In genomic region chr15:51322622-51323296, GRCh38 we compare ENCODE assay signal across 19 cellular contexts. TPM values are rescaled to one million over a fixed set of nuclear protein-coding genes. Genes with fewer than 3 reads are reported as not detected.
A peak's percentile ranks its signal among the peaks of the same experiment; 100 is the strongest.
DNase-seq lines count a peak whose midpoint lies in the region; ATAC-seq, FAIRE-seq and TF ChIP-seq lines count a peak whose summit lies in the region.
"Had no signal": no experiment of that assay in that cellular context is flagged by ENCODE, and none has a peak within 500 bp of the region (broad histone marks: within the 10 kb centered on the region; RNA-seq: fewer than 3 reads in every experiment).

No MANE protein-coding gene starts in this region.

- H3K4me2 ChIP-seq in HepG2 (ENCODE audit: low read depth, low read length) = no peak overlapping the region

- no peaks in the 10 kb centered on the region for H3K36me3 Mint-ChIP-seq in T-cell

- no peaks in the 10 kb centered on the region for H3K9me3 Mint-ChIP-seq in T-cell
- H3K9me3 Mint-ChIP-seq: endodermal cell, IgD-negative memory B cell, nephron progenitor cell had no signal

- no peak overlapping the region for H3K27ac ChIP-seq in right lobe of liver
- no peak overlapping the region for H3K27ac ChIP-seq in HepG2 (ENCODE audit: extremely low read length, insufficient read depth, low read length)
- peak overlapping the region; percentile 68 for H3K27ac ChIP-seq in neutrophil
- H3K27ac ChIP-seq in aorta (ENCODE audit: low read depth in 1 of 2, low read length in 2 of 2) = no peak overlapping the region

- H3K27ac Mint-ChIP-seq in T-cell = no peak overlapping the region
- H3K27ac Mint-ChIP-seq: activated CD8-positive, alpha-beta T cell treated with anti-CD3 and anti-CD28 coated beads, Interleukin-2, amount 10 ng/mL, durations not matched to agents 7 days and 5 days; endodermal cell; nephron progenitor cell had no signal

- peaks cover 10 to 14% of the 10 kb centered on the region in 2 donors for H3K27me3 Mint-ChIP-seq in T-cell

- no peak for TF ChIP-seq RAD21 in HepG2 (CRISPR knock-in tag; IDR thresholded peaks at IDR 0.05)

- no peaks in the 10 kb centered on the region for H4K20me1 ChIP-seq in HepG2 (ENCODE audit: insufficient read depth, low read length)

- POLR2A ChIA-PET in HepG2 (lab: Yijun Ruan, JAX) = no interaction called here
- POLR2A ChIA-PET in T-cell (lab: Charles Lee) = no interaction called here

- H3K4me3 Mint-ChIP-seq in T-cell = no peak overlapping the region
- H3K4me3 Mint-ChIP-seq: activated CD8-positive, alpha-beta T cell treated with anti-CD3 and anti-CD28 coated beads, Interleukin-2, amount 10 ng/mL, durations not matched to agents 7 days and 5 days; endodermal cell; IgD-negative memory B cell; nephron progenitor cell had no signal

- H3K27me3 ChIP-seq in right lobe of liver (no peaks in the 10 kb centered on the region), HepG2 (ENCODE audit: control insufficient read depth in 1 of 2, insufficient read depth in 2 of 2, low read length in 2 of 2) (no peaks in the 10 kb centered on the region), neutrophil (no peaks in the 10 kb centered on the region), aorta (ENCODE audit: control insufficient read depth in 1 of 2, insufficient read depth in 2 of 2, low read length in 1 of 2) (no peaks in the 10 kb centered on the region)
- H3K27me3 ChIP-seq: testis had no signal

- ATAC-seq in right lobe of liver (peak; percentile 52 to 72 (median 62)), HepG2 (no peak), aorta (ENCODE audit: low FRiP score) (peak; percentile 50), T-cell (replicated peaks in 1 of 4) (no peak)
- ATAC-seq: activated CD8-positive, alpha-beta T cell treated with anti-CD3 and anti-CD28 coated beads, Interleukin-2, amount 10 ng/mL, durations not matched to agents 7 days and 5 days had no signal

- H3K79me2 ChIP-seq in HepG2 (ENCODE audit: insufficient read depth, low read length) = no peaks in the 10 kb centered on the region

- H2AFZ ChIP-seq in HepG2 (ENCODE audit: low read length) = no peak overlapping the region

- no peak for TF ChIP-seq CTCF in right lobe of liver (IDR thresholded peaks at IDR 0.05)
- TF ChIP-seq CTCF in HepG2 (CRISPR knock-in tag; IDR thresholded peaks at IDR 0.05) = no peak
- no peak for TF ChIP-seq CTCF in fibroblast of pulmonary artery (IDR thresholded peaks at IDR 0.05; ENCODE audit: low read length, missing control alignments)
- no peak for TF ChIP-seq CTCF in neutrophil (IDR thresholded peaks at IDR 0.05)

- H3K36me3 ChIP-seq in right lobe of liver (no peaks in the 10 kb centered on the region), HepG2 (replicated peaks in 1 of 2; ENCODE audit: control insufficient read depth in 1 of 2, insufficient read depth in 2 of 2, low read length in 2 of 2) (no peaks in the 10 kb centered on the region), neutrophil (no peaks in the 10 kb centered on the region), aorta (ENCODE audit: control insufficient read depth in 1 of 2, insufficient read depth in 2 of 2, low read length in 1 of 2) (no peaks in the 10 kb centered on the region)

- TF ChIP-seq POLR2A in right lobe of liver (IDR thresholded peaks at IDR 0.05) (no peak), HepG2 (IDR thresholded peaks at IDR 0.05; ENCODE audit: insufficient read depth in 1 of 2, low read depth in 2 of 2, low read length in 2 of 2) (no peak)

- WGBS in right lobe of liver (ENCODE audit: insufficient coverage, low coverage, low lambda C conversion rate, missing lambda C conversion rate) = 69% methylated on average over 1 of the region's 1 CpG
- 100% methylated on average over 1 of the region's 1 CpG for WGBS in HepG2 (ENCODE audit: low lambda C conversion rate)
- 90 to 100% methylated on average over 1 of the region's 1 CpG for WGBS in aorta, 2 donors

- no peak overlapping the region for H3K9ac ChIP-seq in HepG2 (ENCODE audit: insufficient read depth, low read depth, low read length)

- no peaks in the 10 kb centered on the region for H3K4me1 Mint-ChIP-seq in T-cell
- H3K4me1 Mint-ChIP-seq: endodermal cell, IgD-negative memory B cell had no signal

- peak in 1 of 3 donors; percentile 29 for DNase-seq in right lobe of liver
- DNase-seq in HepG2 (ENCODE audit: low spot score) = no peak
- DNase-seq in fibroblast of pulmonary artery (ENCODE audit: low read depth) = peak; percentile 68
- DNase-seq in aorta = peak; percentile 76 to 83
- DNase-seq in NCI-H345 treated with DMSO at 0.1 percent for 48 hours (lab: John Stamatoyannopoulos, UW; ENCODE audit: unreplicated experiment) = no peak
- DNase-seq in NCI-H2227 (lab: John Stamatoyannopoulos, UW; ENCODE audit: unreplicated experiment) = no peak
- no peak for DNase-seq in T-cell
- DNase-seq: activated CD8-positive, alpha-beta T cell treated with anti-CD3 and anti-CD28 coated beads, Interleukin-2, amount 10 ng/mL, durations not matched to agents 7 days and 5 days; activated effector memory CD4-positive, alpha-beta T cell treated with anti-CD3 and anti-CD28 coated beads, Interleukin-2, amount 50 U/mL, for 16 hours; endodermal cell; glutamatergic neuron; NCI-H1694; NCI-H526 treated with DMSO at 0.1 percent for 48 hours; nephron progenitor cell; testis had no signal

- H3K4me3 ChIP-seq in right lobe of liver (no peak overlapping the region), HepG2 (replicated peaks in 1 of 3; ENCODE audit: insufficient read depth in 1 of 3, low read depth in 2 of 3, low read length in 3 of 3) (no peak overlapping the region), fibroblast of pulmonary artery (replicated peaks; ENCODE audit: low read depth, low read length) (no peak overlapping the region), neutrophil (ENCODE audit: low read depth in 1 of 2, low read length in 1 of 2) (no peak overlapping the region), aorta (ENCODE audit: low read length in 2 of 2) (no peak overlapping the region)
- H3K4me3 ChIP-seq: testis had no signal

- no peak for TF ChIP-seq EP300 in HepG2 (IDR thresholded peaks at IDR 0.05; ENCODE audit: low read depth in 2 of 2, low read length in 2 of 2)
- TF ChIP-seq EP300 in HepG2 (CRISPR knock-in tag; IDR thresholded peaks at IDR 0.05; ENCODE audit: borderline replicate concordance) = no peak

- FAIRE-seq in HepG2 (lab: Jason Lieb, UNC) = no peak

- in situ Hi-C loops in HepG2 (cut with HindIII; ENCODE audit: extremely low pct_ligation_motif_present, low pct_unique_long_range_greater_than_20kb) = no loop called here

- no TSS peak for BruUV-seq in HepG2 (replicated peaks; lab: Mats Ljungman, UMichigan)

- intact Hi-C loops in right lobe of liver (cut with DNase I) = no loop called here
- intact Hi-C loops in HepG2 (cut with micrococcal nuclease; ENCODE audit: unreplicated experiment) = no loop called here
- intact Hi-C loops in aorta (cut with DNase I) = no loop called here

- H3K9me3 ChIP-seq in right lobe of liver (no peaks in the 10 kb centered on the region), HepG2 (ENCODE audit: low read length) (no peaks in the 10 kb centered on the region), neutrophil (no peaks in the 10 kb centered on the region), aorta (ENCODE audit: control insufficient read depth, low read length) (no peaks in the 10 kb centered on the region)
- H3K9me3 ChIP-seq: testis had no signal

- CTCF ChIA-PET in HepG2 (lab: Yijun Ruan, JAX; ENCODE audit: low intra/inter-chr PET ratio, low total read pairs) = no interaction called here
- CTCF ChIA-PET in T-cell (lab: Charles Lee) = no interaction called here

- H3K4me1 ChIP-seq in right lobe of liver (no peaks in the 10 kb centered on the region), HepG2 (ENCODE audit: insufficient read depth, low read length) (peaks cover 38% of the 10 kb centered on the region), neutrophil (ENCODE audit: control insufficient read depth in 1 of 2, insufficient read depth in 1 of 2, low read depth in 1 of 2, low read length in 1 of 2) (peaks cover 28 to 31% of the 10 kb centered on the region in 2 experiments), aorta (ENCODE audit: control insufficient read depth in 1 of 2, insufficient read depth in 2 of 2, low read length in 2 of 2) (no peaks in the 10 kb centered on the region)

RNA-seq across cellular contexts. Expression of gene CYP19A1, which starts 15.6 kb away (rescaled TPM):
- total RNA-seq in right lobe of liver = not detected
- 9.1 and 10.9 TPM in 2 replicates for total RNA-seq in HepG2 (2016; rRNA removed; fragmentation: Illumina TruSeq; extraction: Trizol)
- 1.5 and 2.4 TPM in 2 replicates for total RNA-seq in HepG2 (2016; cell fraction: cytosol; rRNA removed; fragmentation: Illumina TruSeq; extraction: Trizol; ENCODE audit: low read depth)
- total RNA-seq in HepG2 (2016; cell fraction: insoluble cytoplasmic fraction; rRNA removed; fragmentation: Illumina TruSeq; extraction: Trizol) = 9.6 and 9.7 TPM in 2 replicates
- total RNA-seq in HepG2 (2016; cell fraction: membrane; rRNA removed; fragmentation: Illumina TruSeq; extraction: Trizol) = 6.7 and 9.2 TPM in 2 replicates
- 13.6 and 15.6 TPM in 2 replicates for total RNA-seq in HepG2 (2016; cell fraction: nucleus; rRNA removed; fragmentation: Illumina TruSeq; extraction: Trizol)
- polyA plus RNA-seq in HepG2 (2011; rRNA removed) = 23.0 and 23.9 TPM in 2 replicates
- 28.9 and 50.2 TPM in 2 replicates for polyA plus RNA-seq in HepG2 (2011; cell fraction: cytosol; rRNA removed)
- 15.5 and 19.9 TPM in 2 replicates for polyA plus RNA-seq in HepG2 (2011; cell fraction: nucleus; rRNA removed)
- 25.6 and 28.5 TPM in 2 replicates for polyA plus RNA-seq in HepG2 (2012)
- 2.6 and 3.1 TPM in 2 replicates for polyA plus RNA-seq in HepG2 (2016; cell fraction: cytosol; fragmentation: Illumina TruSeq; extraction: Trizol; ENCODE audit: low read depth)
- 4.9 and 8.2 TPM in 2 replicates for polyA plus RNA-seq in HepG2 (2016; cell fraction: insoluble cytoplasmic fraction; fragmentation: Illumina TruSeq; extraction: Trizol; ENCODE audit: low read depth)
- 2.7 and 2.9 TPM in 2 replicates for polyA plus RNA-seq in HepG2 (2016; cell fraction: membrane; fragmentation: Illumina TruSeq; extraction: Trizol; ENCODE audit: low read depth)
- polyA plus RNA-seq in HepG2 (2016; cell fraction: nucleus; fragmentation: Illumina TruSeq; extraction: Trizol; ENCODE audit: insufficient read depth, low read depth) = 8.2 and 8.3 TPM in 2 replicates
- 67.8 TPM in 1 of 2 replicates, not detected in the other for polyA minus RNA-seq in HepG2 (2011; rRNA and poly(A)+ RNA removed; ENCODE audit: low replicate concordance)
- 24.8 and 37.2 TPM in 2 replicates for polyA minus RNA-seq in HepG2 (2011; cell fraction: cytosol; rRNA and poly(A)+ RNA removed)
- 31.2 and 42.5 TPM in 2 replicates for polyA minus RNA-seq in HepG2 (2011; cell fraction: nucleus; rRNA and poly(A)+ RNA removed)
- 1 to 10 TPM; 3.2 to 4.5 TPM for total RNA-seq in aorta
- polyA plus RNA-seq in aorta = 1 to 10 TPM in 1 of 2 donors, under 1 TPM in 1; 0.77 to 4.8 TPM
- under 1 TPM in 1 of 5 donors, not detected in 4; 0.23 TPM for total RNA-seq in T-cell
- total RNA-seq: activated CD8-positive, alpha-beta T cell treated with anti-CD3 and anti-CD28 coated beads, Interleukin-2, amount 10 ng/mL, durations not matched to agents 7 days and 5 days; endodermal cell; kidney epithelial cell had no signal
- polyA plus RNA-seq: IgD-negative memory B cell had no signal

RNA-seq across cellular contexts. Expression of gene GLDN, which starts 18.7 kb away (rescaled TPM):
- total RNA-seq in right lobe of liver (under 1 TPM; 0.18 to 0.81 (median 0.43) TPM), HepG2 (2016; rRNA removed; fragmentation: Illumina TruSeq; extraction: Trizol) (0.59 and 0.86 TPM in 2 replicates), aorta (10 to 100 TPM; 23.0 to 49.2 TPM), T-cell (under 1 TPM in 1 of 5 donors, not detected in 4; 0.18 TPM)
- 0.10 TPM in 1 of 2 replicates, not detected in the other for total RNA-seq in HepG2 (2016; cell fraction: cytosol; rRNA removed; fragmentation: Illumina TruSeq; extraction: Trizol; ENCODE audit: low read depth)
- total RNA-seq in HepG2 (2016; cell fraction: insoluble cytoplasmic fraction; rRNA removed; fragmentation: Illumina TruSeq; extraction: Trizol) = 0.82 and 0.89 TPM in 2 replicates
- total RNA-seq in HepG2 (2016; cell fraction: membrane; rRNA removed; fragmentation: Illumina TruSeq; extraction: Trizol) = 0.31 and 0.37 TPM in 2 replicates
- total RNA-seq in HepG2 (2016; cell fraction: nucleus; rRNA removed; fragmentation: Illumina TruSeq; extraction: Trizol) = 1.6 and 2.0 TPM in 2 replicates
- polyA plus RNA-seq in HepG2 (2011; rRNA removed) (1.0 and 1.5 TPM in 2 replicates), aorta (1 to 10 TPM; 3.0 to 8.8 TPM)
- 0.38 and 0.44 TPM in 2 replicates for polyA plus RNA-seq in HepG2 (2011; cell fraction: cytosol; rRNA removed)
- polyA plus RNA-seq in HepG2 (2011; cell fraction: nucleus; rRNA removed) = 2.3 and 2.8 TPM in 2 replicates
- polyA plus RNA-seq in HepG2 (2012) = 1.0 and 1.7 TPM in 2 replicates
- polyA plus RNA-seq in HepG2 (2016; cell fraction: cytosol; fragmentation: Illumina TruSeq; extraction: Trizol; ENCODE audit: low read depth) = 0.06 TPM in 1 of 2 replicates, not detected in the other
- 0.37 TPM in 2 replicates for polyA plus RNA-seq in HepG2 (2016; cell fraction: insoluble cytoplasmic fraction; fragmentation: Illumina TruSeq; extraction: Trizol; ENCODE audit: low read depth)
- polyA plus RNA-seq in HepG2 (2016; cell fraction: membrane; fragmentation: Illumina TruSeq; extraction: Trizol; ENCODE audit: low read depth) = 0.20 and 0.24 TPM in 2 replicates
- polyA plus RNA-seq in HepG2 (2016; cell fraction: nucleus; fragmentation: Illumina TruSeq; extraction: Trizol; ENCODE audit: insufficient read depth, low read depth) = 2.0 and 2.3 TPM in 2 replicates
- polyA minus RNA-seq in HepG2 (2011; rRNA and poly(A)+ RNA removed; ENCODE audit: low replicate concordance) = 1.5 TPM in 1 of 2 replicates, not detected in the other
- polyA minus RNA-seq in HepG2 (2011; cell fraction: cytosol; rRNA and poly(A)+ RNA removed) = 0.26 and 0.49 TPM in 2 replicates
- polyA minus RNA-seq in HepG2 (2011; cell fraction: nucleus; rRNA and poly(A)+ RNA removed) = 4.9 and 5.5 TPM in 2 replicates
- total RNA-seq: A673; activated CD8-positive, alpha-beta T cell treated with anti-CD3 and anti-CD28 coated beads, Interleukin-2, amount 10 ng/mL, durations not matched to agents 7 days and 5 days; kidney epithelial cell had no signal
- polyA plus RNA-seq: IgD-negative memory B cell had no signal

Comparison
In these comparisons a context has a peak if more than half of its experiments do, and no peak if none do; other contexts are left out.
1. ATAC-seq: peak in right lobe of liver (4 of 4) and aorta (single experiment); none in HepG2 (single experiment) and T-cell (0 of 4).
2. DNase-seq: peak in fibroblast of pulmonary artery (single experiment) and aorta (2 of 2); none in HepG2 (single experiment), NCI-H345 treated with DMSO at 0.1 percent for 48 hours (single experiment), NCI-H2227 (single experiment) and T-cell (0 of 34).
3. RNA of gene GLDN, which starts 18.7 kb away (total RNA-seq): 23.0 to 49.2 TPM in aorta; 0.10 to 2.0 TPM in HepG2, 0.18 to 0.81 TPM in right lobe of liver and 0.18 TPM in T-cell; every median in the first group is over 4 times any median in the second.